Comparison of ENCODE assay signal across 8 cellular contexts in the genomic region with DNA sequence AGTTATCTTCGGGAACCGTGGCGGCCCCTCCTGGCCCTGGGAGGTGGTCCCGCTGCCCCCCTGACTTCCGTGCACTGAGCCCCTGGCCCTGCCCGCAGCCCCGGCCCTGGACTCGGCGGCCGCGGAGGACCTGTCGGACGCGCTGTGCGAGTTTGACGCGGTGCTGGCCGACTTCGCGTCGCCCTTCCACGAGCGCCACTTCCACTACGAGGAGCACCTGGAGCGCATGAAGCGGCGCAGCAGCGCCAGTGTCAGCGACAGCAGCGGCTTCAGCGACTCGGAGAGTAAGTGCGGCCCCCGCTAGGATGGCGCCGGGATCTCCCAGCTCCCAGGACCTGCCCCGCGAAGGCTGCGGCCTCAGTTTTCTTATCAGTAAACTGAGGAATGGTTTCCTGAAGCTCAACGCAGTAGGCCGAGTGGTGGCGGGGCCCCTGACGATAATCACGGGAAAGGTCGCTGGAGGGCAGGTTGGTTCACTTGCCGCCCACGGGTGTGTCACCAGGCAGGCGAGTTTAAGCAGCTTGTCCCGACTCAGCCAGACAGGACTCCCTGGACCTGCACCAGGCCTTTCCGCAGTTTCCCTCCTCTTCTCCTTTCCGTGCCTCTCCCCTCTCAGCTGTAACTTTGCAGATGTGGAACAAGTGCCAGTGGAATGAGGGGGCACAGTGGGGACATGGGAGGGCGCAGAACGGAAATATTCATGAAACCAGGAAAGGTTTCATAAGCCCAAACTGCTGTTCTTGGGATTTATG. TPM values are rescaled to one million over a fixed set of nuclear protein-coding genes. Genes with fewer than 3 reads are reported as not detected.
DNase-seq lines count a peak whose midpoint lies in the region; ATAC-seq and TF ChIP-seq lines count a peak whose summit lies in the region.

No MANE protein-coding gene starts in this region.

- no peaks in the 10 kb centered on the region for H3K9me3 Mint-ChIP-seq in stimulated activated effector memory CD8-positive, alpha-beta T cell treated with anti-CD3 and anti-CD28 coated beads, Interleukin-12 subunit alpha, Interleukin-12 subunit beta, amount 100 ng/mL, for 72 hours

- H3K4me3 Mint-ChIP-seq in stimulated activated effector memory CD8-positive, alpha-beta T cell treated with anti-CD3 and anti-CD28 coated beads, Interleukin-12 subunit alpha, Interleukin-12 subunit beta, amount 100 ng/mL, for 72 hours = peak overlapping the region; percentile 73

- DNase-seq in HL-60 (ENCODE audit: low read depth in 1 of 2, low spot score in 1 of 2) = no peak
- peak; percentile 34 for DNase-seq in activated CD4-positive, alpha-beta T cell treated with anti-CD3 and anti-CD28 coated beads, Interleukin-2, amount 50 U/mL, for 1 hour
- peak; percentile 14 for DNase-seq in effector CD8-positive, alpha-beta T cell (lab: John Stamatoyannopoulos, UW)
- peak; percentile 90 for DNase-seq in mesenteric fat pad (ENCODE audit: low spot score)
- peak; percentile 40 to 80 for DNase-seq in stimulated activated effector memory CD8-positive, alpha-beta T cell treated with anti-CD3 and anti-CD28 coated beads, Interleukin-12 subunit alpha, Interleukin-12 subunit beta, amount 100 ng/mL, for 72 hours (ENCODE audit: low spot score in 2 of 2)

- no peak for TF ChIP-seq CTCF in HL-60 (IDR thresholded peaks at IDR 0.05; ENCODE audit: insufficient read depth, low read length)

- H3K27ac ChIP-seq in HL-60 (replicated peaks) = peak overlapping the region; percentile 80

- peak; percentile 19 for ATAC-seq in GM19025 (IDR thresholded peaks at IDR 0.05; ENCODE audit: low read depth, unreplicated experiment)
- ATAC-seq in stimulated activated effector memory CD8-positive, alpha-beta T cell treated with anti-CD3 and anti-CD28 coated beads, Interleukin-12 subunit alpha, Interleukin-12 subunit beta, amount 100 ng/mL, for 72 hours = peak; percentile 11
- no peak for ATAC-seq in HG03039 (IDR thresholded peaks at IDR 0.05; ENCODE audit: unreplicated experiment)
- ATAC-seq in GM21825 (IDR thresholded peaks at IDR 0.05; ENCODE audit: unreplicated experiment) = no peak

- peaks cover 60% of the 10 kb centered on the region for H3K36me3 Mint-ChIP-seq in stimulated activated effector memory CD8-positive, alpha-beta T cell treated with anti-CD3 and anti-CD28 coated beads, Interleukin-12 subunit alpha, Interleukin-12 subunit beta, amount 100 ng/mL, for 72 hours

- peak overlapping the region; percentile 75 for H3K4me3 ChIP-seq in HL-60 (replicated peaks; ENCODE audit: insufficient read depth, low read length)

- H3K27me3 ChIP-seq in HL-60 (ENCODE audit: insufficient read depth, poor library complexity, severe bottlenecking) = peaks cover 5% of the 10 kb centered on the region

- H3K4me1 Mint-ChIP-seq in stimulated activated effector memory CD8-positive, alpha-beta T cell treated with anti-CD3 and anti-CD28 coated beads, Interleukin-12 subunit alpha, Interleukin-12 subunit beta, amount 100 ng/mL, for 72 hours = peaks cover 54% of the 10 kb centered on the region

- H3K27ac Mint-ChIP-seq in stimulated activated effector memory CD8-positive, alpha-beta T cell treated with anti-CD3 and anti-CD28 coated beads, Interleukin-12 subunit alpha, Interleukin-12 subunit beta, amount 100 ng/mL, for 72 hours = peak overlapping the region; percentile 93

RNA-seq across cellular contexts. Expression of a gene that starts 1.0 kb away (rescaled TPM):
- total RNA-seq in mesenteric fat pad = 205 TPM

Comparison
In these comparisons a context has a peak if more than half of its experiments do, and no peak if none do; other contexts are left out.
1. ATAC-seq: peak in GM19025 (single experiment) and stimulated activated effector memory CD8-positive, alpha-beta T cell treated with anti-CD3 and anti-CD28 coated beads, Interleukin-12 subunit alpha, Interleukin-12 subunit beta, amount 100 ng/mL, for 72 hours (single experiment); none in HG03039 (single experiment) and GM21825 (single experiment).
2. DNase-seq: peak in activated CD4-positive, alpha-beta T cell treated with anti-CD3 and anti-CD28 coated beads, Interleukin-2, amount 50 U/mL, for 1 hour (single experiment), effector CD8-positive, alpha-beta T cell (single experiment), mesenteric fat pad (single experiment) and stimulated activated effector memory CD8-positive, alpha-beta T cell treated with anti-CD3 and anti-CD28 coated beads, Interleukin-12 subunit alpha, Interleukin-12 subunit beta, amount 100 ng/mL, for 72 hours (2 of 2); none in HL-60 (0 of 2).